17 cellular contexts compared by ENCODE assay signal in genomic region chr14:104640681-104641080, GRCh38. TPM values are rescaled to one million over a fixed set of nuclear protein-coding genes. Genes with fewer than 3 reads are reported as not detected.
"Had no signal": no experiment of that assay in that cellular context is flagged by ENCODE, and none has a peak within 500 bp of the region (broad histone marks: within the 10 kb centered on the region; RNA-seq: fewer than 3 reads in every experiment).

No MANE protein-coding gene starts in this region.

- H3K27ac Mint-ChIP-seq: activated B cell treated with CpG ODN at 0.5 μM for 24 hours; activated CD4-positive, alpha-beta T cell treated with anti-CD3 and anti-CD28 coated beads, Interleukin-2, amount 10 ng/mL, durations not matched to agents 24 days and 14 days; activated CD8-positive, alpha-beta memory T cell treated with anti-CD3 and anti-CD28 coated beads, Interleukin-2, amount 10 ng/mL, durations not matched to agents 7 days and 5 days; activated naive CD4-positive, alpha-beta T cell treated with anti-CD3 and anti-CD28 coated beads, Interleukin-2, amount 50 U/mL, for 24 hours; activated naive CD8-positive, alpha-beta T cell treated with anti-CD3 and anti-CD28 coated beads, Interleukin-2, amount 50 U/mL, for 24 hours; activated T-cell treated with anti-CD3 and anti-CD28 coated beads, Interleukin-2, amount 50 U/mL, for 24 hours; activated T-helper 1 cell treated with anti-CD3 and anti-CD28 coated beads, Interleukin-12 subunit alpha, Interleukin-12 subunit beta, Interleukin-2, Interleukin-4 antibody, amounts not matched to agents 30 ng/mL and 10 ng/mL and 1 ng/mL, durations not matched to agents 14 hours and 24 hours and 36 hours; T-cell had no signal

- H3K9me3 ChIP-seq: ascending aorta, body of pancreas had no signal

- H3K4me3 ChIP-seq: ascending aorta, body of pancreas, SJSA1 had no signal

- H3K27me3 Mint-ChIP-seq: activated naive CD4-positive, alpha-beta T cell treated with anti-CD3 and anti-CD28 coated beads, Interleukin-2, amount 50 U/mL, for 24 hours had no signal

- DNase-seq: NCI-H2029 treated with DMSO at 0.1 percent for 48 hours, NCI-H510A, T1000 had no signal

- H3K27ac ChIP-seq: ascending aorta, body of pancreas, RWPE1, SJSA1 had no signal

- H3K4me1 ChIP-seq: ascending aorta had no signal

- H3K4me3 Mint-ChIP-seq: activated B cell treated with CpG ODN at 0.5 μM for 24 hours; activated CD4-positive, alpha-beta T cell treated with anti-CD3 and anti-CD28 coated beads, Interleukin-2, amount 10 ng/mL, durations not matched to agents 24 days and 14 days; activated CD8-positive, alpha-beta memory T cell treated with anti-CD3 and anti-CD28 coated beads, Interleukin-2, amount 10 ng/mL, durations not matched to agents 7 days and 5 days; activated naive CD4-positive, alpha-beta T cell treated with anti-CD3 and anti-CD28 coated beads, Interleukin-2, amount 50 U/mL, for 24 hours; activated naive CD8-positive, alpha-beta T cell treated with anti-CD3 and anti-CD28 coated beads, Interleukin-2, amount 50 U/mL, for 24 hours; activated T-cell treated with anti-CD3 and anti-CD28 coated beads, Interleukin-2, amount 50 U/mL, for 24 hours; activated T-helper 1 cell treated with anti-CD3 and anti-CD28 coated beads, Interleukin-12 subunit alpha, Interleukin-12 subunit beta, Interleukin-2, Interleukin-4 antibody, amounts not matched to agents 30 ng/mL and 10 ng/mL and 1 ng/mL, durations not matched to agents 14 hours and 24 hours and 36 hours; T-cell had no signal

- H3K9me3 Mint-ChIP-seq: activated naive CD4-positive, alpha-beta T cell treated with anti-CD3 and anti-CD28 coated beads, Interleukin-2, amount 50 U/mL, for 24 hours; activated naive CD8-positive, alpha-beta T cell treated with anti-CD3 and anti-CD28 coated beads, Interleukin-2, amount 50 U/mL, for 24 hours had no signal

- H3K36me3 ChIP-seq: ascending aorta, SJSA1 had no signal

- H3K4me1 Mint-ChIP-seq: activated CD4-positive, alpha-beta T cell treated with anti-CD3 and anti-CD28 coated beads, Interleukin-2, amount 10 ng/mL, durations not matched to agents 24 days and 14 days; activated naive CD4-positive, alpha-beta T cell treated with anti-CD3 and anti-CD28 coated beads, Interleukin-2, amount 50 U/mL, for 24 hours; activated naive CD8-positive, alpha-beta T cell treated with anti-CD3 and anti-CD28 coated beads, Interleukin-2, amount 50 U/mL, for 24 hours had no signal

- H3K27me3 ChIP-seq: ascending aorta, body of pancreas had no signal

- FAIRE-seq: bronchial epithelial cell, TTC549 had no signal

- H3K36me3 Mint-ChIP-seq: activated CD8-positive, alpha-beta memory T cell treated with anti-CD3 and anti-CD28 coated beads, Interleukin-2, amount 10 ng/mL, durations not matched to agents 7 days and 5 days; activated naive CD4-positive, alpha-beta T cell treated with anti-CD3 and anti-CD28 coated beads, Interleukin-2, amount 50 U/mL, for 24 hours; T-cell had no signal

RNA-seq across cellular contexts. Expression of gene TMEM179, which starts 36.1 kb away (rescaled TPM):
- total RNA-seq: activated B cell treated with CpG ODN at 0.5 μM for 24 hours; activated CD8-positive, alpha-beta memory T cell treated with anti-CD3 and anti-CD28 coated beads, Interleukin-2, amount 10 ng/mL, durations not matched to agents 7 days and 5 days; ascending aorta; bronchial epithelial cell; SJSA1; T-cell had no signal
